In the genomic region with DNA sequence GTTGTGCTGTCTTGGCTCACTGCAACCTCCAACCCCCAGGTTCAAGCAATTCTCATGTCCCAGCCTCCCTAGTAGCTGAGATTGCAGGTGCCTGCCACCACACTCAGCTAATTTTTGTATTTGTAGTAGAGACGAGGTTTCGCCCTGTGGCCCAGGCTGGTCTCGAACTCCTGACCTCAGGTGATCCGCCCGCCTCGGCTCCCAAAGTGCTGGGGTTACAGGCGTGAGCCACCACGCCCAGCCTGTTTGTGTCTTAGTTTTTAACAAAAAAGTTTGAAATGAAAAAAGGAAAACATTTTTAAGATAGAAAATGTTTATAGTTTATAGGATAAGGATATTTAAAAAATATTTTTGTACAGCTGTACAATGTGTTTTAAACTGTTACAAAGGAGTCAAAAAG, we compare ENCODE assay signal across 7 cellular contexts.
"Had no signal": no experiment of that assay in that cellular context is flagged by ENCODE, and none has a peak within 500 bp of the region (broad histone marks: within the 10 kb centered on the region; RNA-seq: fewer than 3 reads in every experiment).

No MANE protein-coding gene starts in this region.

- H3K4me3 ChIP-seq: GM23338 had no signal

- H3K27ac ChIP-seq: HL-60 had no signal

- DNase-seq: H9, HCEC 1CT had no signal

- FAIRE-seq: H1, H54, HepG2 had no signal
